In genomic region chr6:6723316-6723715, GRCh38 we compare ENCODE assay signal across 11 cellular contexts.
A peak's percentile ranks its signal among the peaks of the same experiment; 100 is the strongest.
DNase-seq lines count a peak whose midpoint lies in the region; ATAC-seq and TF ChIP-seq lines count a peak whose summit lies in the region.
"Had no signal": no experiment of that assay in that cellular context is flagged by ENCODE, and none has a peak within 500 bp of the region (broad histone marks: within the 10 kb centered on the region; RNA-seq: fewer than 3 reads in every experiment).

No MANE protein-coding gene starts in this region.

- no peaks in the 10 kb centered on the region for H4K20me1 ChIP-seq in IMR-90 (ENCODE audit: insufficient read depth, low read length)

- H2AFZ ChIP-seq in IMR-90 (replicated peaks; ENCODE audit: low read length, poor library complexity): peak overlapping the region; percentile 51
- peak overlapping the region; percentile 47 for H2AFZ ChIP-seq in mesenchymal stem cell (ENCODE audit: low read depth, low read length)

- TF ChIP-seq POLR2A in IMR-90 (IDR thresholded peaks at IDR 0.05; ENCODE audit: low read depth, low read length) (no peak), stomach (IDR thresholded peaks at IDR 0.05) (no peak)

- BruUV-seq in IMR-90 (replicated peaks; lab: Mats Ljungman, UMichigan): no TSS peak

- TF ChIP-seq EP300 in stomach (IDR thresholded peaks at IDR 0.05): no peak

- H2BK5ac ChIP-seq in IMR-90 (ENCODE audit: low read depth, low read length, poor library complexity, severe bottlenecking) (no peak overlapping the region), mesenchymal stem cell (ENCODE audit: low read depth, low read length, poor library complexity, severe bottlenecking) (no peak overlapping the region)

- H3K9ac ChIP-seq in IMR-90 (ENCODE audit: low read depth, low read length) (no peak overlapping the region), mesenchymal stem cell (ENCODE audit: low read length) (peak overlapping the region; percentile 92)

- H3K18ac ChIP-seq in IMR-90 (ENCODE audit: low read depth, low read length) (no peak overlapping the region), mesenchymal stem cell (ENCODE audit: low read depth in 1 of 2, low read length in 2 of 2) (peak overlapping the region; percentile 40 to 44)

- H3K56ac ChIP-seq in IMR-90 (ENCODE audit: extremely low read depth, insufficient read depth, low read length): no peak overlapping the region

- H3K4ac ChIP-seq in IMR-90 (ENCODE audit: low read depth, low read length): no peak overlapping the region
- peak overlapping the region in 1 of 2 experiments; percentile 32 for H3K4ac ChIP-seq in mesenchymal stem cell (ENCODE audit: low read depth in 1 of 2, low read length in 2 of 2)

- DNase-seq in IMR-90 (no peak), ascending aorta (ENCODE audit: low spot score in 2 of 2) (no peak), mesenchymal stem cell (no peak), stomach (no peak), UCSD-AML1 (lab: John Stamatoyannopoulos, UW; ENCODE audit: unreplicated experiment) (no peak)
- DNase-seq: activated T-cell treated with anti-CD3 and anti-CD28 coated beads, Interleukin-2, amount 50 U/mL, for 1 hour; H9 had no signal

- H3K79me1 ChIP-seq in IMR-90 (ENCODE audit: low read depth in 1 of 2, low read length in 2 of 2) (no peaks in the 10 kb centered on the region), mesenchymal stem cell (replicated peaks; ENCODE audit: low read length, poor library complexity, severe bottlenecking) (no peaks in the 10 kb centered on the region)

- in situ Hi-C loops in IMR-90 (cut with MboI; ENCODE audit: low sequenced_read_pairs): loop anchor here (5.0 kb wide), 1 partner anchor 524 kb away; no protein-coding TSS in a partner anchor

- H3K4me3 ChIP-seq in IMR-90 (ENCODE audit: insufficient read depth, low read depth, low read length) (no peak overlapping the region), ascending aorta (no peak overlapping the region), mesenchymal stem cell (ENCODE audit: insufficient read depth in 1 of 2, low read depth in 1 of 2, low read length in 2 of 2) (no peak overlapping the region), stomach (no peak overlapping the region)

- TF ChIP-seq CTCF in IMR-90 (conservative IDR thresholded peaks at IDR 0.05; ENCODE audit: low read depth, low read length) (no peak), ascending aorta (IDR thresholded peaks at IDR 0.05) (no peak), stomach (IDR thresholded peaks at IDR 0.05) (no peak)

- H4K5ac ChIP-seq in IMR-90 (ENCODE audit: low read depth, low read length): no peak overlapping the region

- H4K8ac ChIP-seq in IMR-90 (ENCODE audit: low read depth in 2 of 2, low read length in 2 of 2): no peak overlapping the region; a peak in 1 of 4 replicates
- H4K8ac ChIP-seq in mesenchymal stem cell (ENCODE audit: low read length): peak overlapping the region; percentile 89

- H3K27ac ChIP-seq in IMR-90 (ENCODE audit: insufficient read depth, low read length): no peak overlapping the region
- peak overlapping the region; percentile 65 to 68 for H3K27ac ChIP-seq in ascending aorta
- no peak overlapping the region for H3K27ac ChIP-seq in mesenchymal stem cell (ENCODE audit: low read length, poor library complexity, severe bottlenecking)
- H3K27ac ChIP-seq in stomach: peak overlapping the region; percentile 21 to 88 (median 80)
- H3K27ac ChIP-seq: VCaP had no signal

- dilution Hi-C loops in IMR-90 (cut with HindIII; ENCODE audit: low sequenced_read_pairs, unreplicated experiment): no loop called here

- H3K9me3 ChIP-seq in IMR-90 (ENCODE audit: control insufficient read depth, insufficient read depth, low read length) (no peaks in the 10 kb centered on the region), ascending aorta (no peaks in the 10 kb centered on the region), mesenchymal stem cell (ENCODE audit: control insufficient read depth, low read length) (no peaks in the 10 kb centered on the region), stomach (no peaks in the 10 kb centered on the region)

- H2AK9ac ChIP-seq in IMR-90 (replicated peaks; ENCODE audit: low read depth, low read length, poor library complexity): no peak overlapping the region

- H3K36me3 ChIP-seq in IMR-90 (ENCODE audit: control insufficient read depth, insufficient read depth, low read length) (no peaks in the 10 kb centered on the region), ascending aorta (no peaks in the 10 kb centered on the region), mesenchymal stem cell (ENCODE audit: control insufficient read depth in 1 of 2, insufficient read depth in 2 of 2, low read depth in 1 of 2, low read length in 2 of 2) (no peaks in the 10 kb centered on the region), stomach (no peaks in the 10 kb centered on the region)

- H2AK5ac ChIP-seq in IMR-90 (ENCODE audit: low read depth, low read length) (no peak overlapping the region), mesenchymal stem cell (ENCODE audit: low read length, severe bottlenecking) (no peak overlapping the region)

- H2BK120ac ChIP-seq in IMR-90 (ENCODE audit: low read depth, low read length): no peak overlapping the region
- H2BK120ac ChIP-seq in mesenchymal stem cell (ENCODE audit: low read depth, low read length): no peak overlapping the region

- H3K4me1 ChIP-seq in IMR-90 (ENCODE audit: control insufficient read depth, insufficient read depth, low read length) (peaks cover 5% of the 10 kb centered on the region), ascending aorta (peaks cover 4 to 5% of the 10 kb centered on the region in 2 donors), mesenchymal stem cell (ENCODE audit: control insufficient read depth, insufficient read depth, low read depth, low read length) (peaks cover 20% of the 10 kb centered on the region), stomach (peaks cover 23 to 43% (median 29%) of the 10 kb centered on the region in 4 donors)

- WGBS in IMR-90 (ENCODE audit: extremely low coverage in 2 of 2, insufficient read length in 1 of 2), 2 experiments: no CpG with 5 or more reads among the region's 2 CpGs
- 88% methylated on average over 2 of the region's 2 CpGs for WGBS in mesenchymal stem cell
- WGBS in stomach, 5 donors: 65 to 90% (median 73%) methylated on average over 2 of the region's 2 CpGs

- intact Hi-C loops in IMR-90 (cut with micrococcal nuclease): loop anchor here (5.0 to 10.0 kb wide), 2 partner anchors 421 to 664 kb away; partner anchors contain the start of genes CAGE1 and RIOK1
- intact Hi-C loops in ascending aorta (cut with DNase I): no loop called here
- intact Hi-C loops in stomach (cut with DNase I; ENCODE audit: low total_unique reads): no loop called here

- CTCF ChIA-PET in IMR-90 (lab: Yijun Ruan, JAX): interaction anchor here (0.7 to 1.8 kb wide), 7 partner anchors 10 to 541 kb away, joined by 3 to 11 read pairs (median 4); no protein-coding TSS in a partner anchor

- H3K23ac ChIP-seq in IMR-90 (ENCODE audit: low read depth, low read length): no peak overlapping the region
- H3K23ac ChIP-seq in mesenchymal stem cell (ENCODE audit: low read length in 2 of 2): no peak overlapping the region

- no peak overlapping the region for H4K91ac ChIP-seq in IMR-90 (ENCODE audit: insufficient read depth, low read depth, low read length)
- no peak overlapping the region for H4K91ac ChIP-seq in mesenchymal stem cell (ENCODE audit: low read length)

- H2BK20ac ChIP-seq in IMR-90 (ENCODE audit: low read depth, low read length): no peak overlapping the region

- POLR2A ChIA-PET in IMR-90 (lab: Charles Lee; ENCODE audit: unreplicated experiment): no interaction called here

- ATAC-seq in IMR-90 (ENCODE audit: low read depth) (no peak), HG03571 (IDR thresholded peaks at IDR 0.05; ENCODE audit: unreplicated experiment) (no peak), HG03097 (IDR thresholded peaks at IDR 0.05; ENCODE audit: low FRiP score, unreplicated experiment) (no peak), HG03342 (IDR thresholded peaks at IDR 0.05; ENCODE audit: unreplicated experiment) (no peak)

- H2BK12ac ChIP-seq in mesenchymal stem cell (ENCODE audit: low read length in 2 of 2): peak overlapping the region in 1 of 2 experiments; percentile 49

- no peak overlapping the region for H3K4me2 ChIP-seq in IMR-90 (ENCODE audit: low read depth, low read length)
- no peak overlapping the region for H3K4me2 ChIP-seq in mesenchymal stem cell (ENCODE audit: low read length, poor library complexity, severe bottlenecking)

- no peak for TF ChIP-seq RAD21 in IMR-90 (IDR thresholded peaks at IDR 0.05; ENCODE audit: low read length)

- no peak overlapping the region for H2BK15ac ChIP-seq in IMR-90 (ENCODE audit: low read depth, low read length)
- H2BK15ac ChIP-seq in mesenchymal stem cell (ENCODE audit: low read depth, poor library complexity, severe bottlenecking): no peak overlapping the region

- H3K14ac ChIP-seq in IMR-90 (replicated peaks; ENCODE audit: low read depth, low read length) (no peak overlapping the region), mesenchymal stem cell (ENCODE audit: low read length in 2 of 2) (no peak overlapping the region)

- no peaks in the 10 kb centered on the region for H3K27me3 ChIP-seq in IMR-90 (ENCODE audit: control insufficient read depth, insufficient read depth, low read length)
- H3K27me3 ChIP-seq in ascending aorta: no peaks in the 10 kb centered on the region
- no peaks in the 10 kb centered on the region for H3K27me3 ChIP-seq in mesenchymal stem cell (ENCODE audit: control insufficient read depth in 1 of 2, insufficient read depth in 1 of 2, low read length in 2 of 2)
- H3K27me3 ChIP-seq in stomach: no peaks in the 10 kb centered on the region

- H3K9me1 ChIP-seq in IMR-90 (ENCODE audit: insufficient read depth, low read length): no peaks in the 10 kb centered on the region

TF ChIP-seq in IMR-90, 13 proteins besides CTCF, POLR2A, EP300 and RAD21:
- TF ChIP-seq BHLHE40 (IDR thresholded peaks at IDR 0.05; ENCODE audit: low read depth, low read length) (no peak), FOS (IDR thresholded peaks at IDR 0.05; ENCODE audit: low read depth, low read length) (no peak), MXI1 (IDR thresholded peaks at IDR 0.05; ENCODE audit: borderline replicate concordance, low read depth, low read length) (no peak)

Comparison
In these comparisons a context has a peak if more than half of its experiments do, and no peak if none do; other contexts are left out.
1. H3K27ac ChIP-seq: peak in ascending aorta (2 of 2) and stomach (5 of 5); none in IMR-90 (single experiment) and mesenchymal stem cell (single experiment).